Comparison of ENCODE assay signal across 8 cellular contexts in the genomic region with DNA sequence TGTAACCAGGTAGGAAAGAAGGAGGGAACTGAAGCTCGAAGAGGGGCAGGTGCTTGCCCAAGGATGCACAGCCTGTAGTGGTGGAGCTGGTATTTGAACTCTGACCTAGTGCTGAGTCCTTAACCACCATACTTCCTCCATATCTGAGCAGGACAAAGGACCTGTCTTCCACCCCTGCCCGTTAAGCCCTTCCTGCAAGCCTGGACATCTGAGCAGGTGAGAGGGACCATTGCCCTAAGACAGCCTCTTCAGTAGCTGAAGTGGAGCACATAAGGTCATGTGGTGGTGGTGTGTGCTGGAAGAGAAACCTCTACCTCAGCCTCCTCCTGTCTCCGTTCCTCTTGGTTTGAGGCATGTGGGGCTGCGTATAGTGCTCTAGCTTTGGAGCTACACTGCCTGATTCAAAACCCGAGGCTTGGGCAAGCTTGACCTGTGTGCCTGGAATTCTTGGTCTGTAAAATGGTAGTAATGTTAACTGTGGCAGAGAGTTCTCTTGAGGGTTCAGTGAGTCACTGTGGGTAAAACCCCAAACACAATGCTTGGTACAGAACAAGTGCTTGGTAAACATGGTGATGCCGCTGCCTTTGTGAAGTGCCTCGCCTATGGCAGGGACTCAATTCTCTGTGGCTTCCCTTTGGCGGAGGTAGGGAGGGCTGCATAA. TPM values are rescaled to one million over a fixed set of nuclear protein-coding genes. Genes with fewer than 3 reads are reported as not detected.
DNase-seq lines count a peak whose midpoint lies in the region; ATAC-seq, FAIRE-seq and TF ChIP-seq lines count a peak whose summit lies in the region.

No MANE protein-coding gene starts in this region.

- H3K4me1 Mint-ChIP-seq in glutamatergic neuron (ENCODE audit: low read depth, unreplicated experiment) = peaks cover 28% of the 10 kb centered on the region

- TF ChIP-seq EP300 in K562 (IDR thresholded peaks at IDR 0.05; ENCODE audit: low read length) (no peak), SK-N-SH (IDR thresholded peaks at IDR 0.05; ENCODE audit: borderline replicate concordance in 1 of 2, low read depth in 1 of 2, low read length in 1 of 2) (no peak)

- H3K9ac ChIP-seq in K562 (ENCODE audit: insufficient read depth in 1 of 2, low read depth in 2 of 2, low read length in 2 of 2) (peak overlapping the region; percentile 46 to 68; a peak in 2 of 4 replicates), SK-N-SH (no peak overlapping the region)

- H4K20me1 ChIP-seq in K562 (replicated peaks; ENCODE audit: control insufficient read depth, insufficient read depth, low read length) = no peaks in the 10 kb centered on the region
- H4K20me1 ChIP-seq in SK-N-SH (ENCODE audit: insufficient read depth) = peaks cover 31% of the 10 kb centered on the region

- intact Hi-C loops in K562 (cut with micrococcal nuclease) = loop anchor here (2.0 to 5.0 kb wide), 2 partner anchors 207 to 249 kb away; a partner anchor contains a TSS

- H3K36me3 ChIP-seq in K562 (ENCODE audit: control insufficient read depth, insufficient read depth, low read length) (peaks cover 26% of the 10 kb centered on the region; the same call in 2 of the 3 replicates), SK-N-SH (replicated peaks in 1 of 2; ENCODE audit: control insufficient read depth in 1 of 2, insufficient read depth in 2 of 2, low read length in 1 of 2) (peaks cover 19 to 27% of the 10 kb centered on the region in 2 experiments)

- H3K27me3 ChIP-seq in K562 (ENCODE audit: control insufficient read depth in 2 of 2, insufficient read depth in 2 of 2, low read length in 2 of 2) = no peaks in the 10 kb centered on the region
- no peaks in the 10 kb centered on the region for H3K27me3 ChIP-seq in SK-N-SH (ENCODE audit: insufficient read depth)

- H3K79me2 ChIP-seq in K562 (ENCODE audit: control insufficient read depth, insufficient read depth, low read length) (peaks cover 71% of the 10 kb centered on the region), SK-N-SH (ENCODE audit: insufficient read depth) (peaks cover 98% of the 10 kb centered on the region)

- in situ Hi-C loops in K562 (cut with MboI) = no loop called here

- CTCF ChIA-PET in K562 (lab: Yijun Ruan, JAX; ENCODE audit: low intra/inter-chr PET ratio) = interaction anchor here (0.9 kb wide), 1 partner anchor 126 kb away, joined by 3 read pairs; no protein-coding TSS in a partner anchor
- CTCF ChIA-PET in SK-N-SH (lab: Yijun Ruan, JAX) = interaction anchor here (0.6 to 3.7 kb wide), 22 partner anchors 9 to 1941 kb away, joined by 3 to 30 read pairs (median 4); no protein-coding TSS in a partner anchor

- no peak overlapping the region for H3K4me3 Mint-ChIP-seq in glutamatergic neuron (ENCODE audit: unreplicated experiment)

- no peaks in the 10 kb centered on the region for H3K9me2 ChIP-seq in SK-N-SH

- H3K4me2 ChIP-seq in K562 (ENCODE audit: insufficient read depth, low read length) (peak overlapping the region; percentile 86), SK-N-SH (no peak overlapping the region; the same call in 1 of the 2 replicates)

- TF ChIP-seq CTCF in K562 (IDR thresholded peaks at IDR 0.05 in 2 of 3, conservative IDR thresholded peaks at IDR 0.05 in 1 of 3; ENCODE audit: insufficient read depth in 2 of 3, low read depth in 1 of 3, low read length in 3 of 3) (no peak), SK-N-SH (IDR thresholded peaks at IDR 0.05) (no peak), glutamatergic neuron (IDR thresholded peaks at IDR 0.05; ENCODE audit: partially characterized antibody, unreplicated experiment) (no peak)

- H3K27ac Mint-ChIP-seq in glutamatergic neuron (ENCODE audit: unreplicated experiment) = no peak overlapping the region

- H3K9me3 Mint-ChIP-seq in glutamatergic neuron (ENCODE audit: unreplicated experiment) = no peaks in the 10 kb centered on the region

- DNase-seq in activated gamma-delta T cell treated with Interleukin-2 at 50 U/mL for 16 hours = peak; percentile 69
- no peak for DNase-seq in activated gamma-delta T cell (lab: John Stamatoyannopoulos, UW)
- DNase-seq in T-helper 2 cell = peak in 3 of 5 experiments; percentile 25 to 88 (median 69)
- DNase-seq in K562 (ENCODE audit: extremely low read depth in 1 of 4, low spot score in 3 of 4) = peak in 1 of 4 experiments; percentile 46
- peak; percentile 12 to 29 for DNase-seq in stimulated activated CD4-positive, alpha-beta T cell treated with anti-CD3 and anti-CD28 coated beads, Interleukin-15, amount 100 ng/mL, for 1 hour (ENCODE audit: low read depth in 1 of 2, low spot score in 1 of 2)
- no peak for DNase-seq in SK-N-SH
- no peak for DNase-seq in glutamatergic neuron

- peak overlapping the region; percentile 77 for H3K27ac ChIP-seq in K562 (ENCODE audit: extremely low read depth, low read depth, low read length)
- peak overlapping the region in 1 of 2 experiments; percentile 53; a peak in 2 of 4 replicates for H3K27ac ChIP-seq in SK-N-SH (ENCODE audit: low read depth in 2 of 2, low read length in 1 of 2)

- peak; percentile 21 for ATAC-seq in K562
- no peak for ATAC-seq in HG02840 (IDR thresholded peaks at IDR 0.05; ENCODE audit: low FRiP score, unreplicated experiment)

- no peak for FAIRE-seq in K562 (lab: Jason Lieb, UNC)

- H2AFZ ChIP-seq in K562 (ENCODE audit: low read depth, low read length) (no peak overlapping the region), SK-N-SH (ENCODE audit: low read depth) (no peak overlapping the region)

- 47% methylated on average over 8 of the region's 8 CpGs for WGBS in K562 (ENCODE audit: insufficient coverage, low coverage, missing lambda C conversion rate)
- WGBS in SK-N-SH (ENCODE audit: low lambda C conversion rate) = 86% methylated on average over 8 of the region's 8 CpGs

- TF ChIP-seq RAD21 in K562 (CRISPR knock-in tag; conservative IDR thresholded peaks at IDR 0.05 in 1 of 2, IDR thresholded peaks at IDR 0.05 in 1 of 2) (no peak), SK-N-SH (IDR thresholded peaks at IDR 0.05; ENCODE audit: low read length) (no peak)

- TF ChIP-seq POLR2A in K562 (conservative IDR thresholded peaks at IDR 0.05) = no peak

- peaks cover 4% of the 10 kb centered on the region for H3K27me3 Mint-ChIP-seq in glutamatergic neuron (ENCODE audit: unreplicated experiment)

- H3K36me3 Mint-ChIP-seq in glutamatergic neuron (ENCODE audit: unreplicated experiment) = no peaks in the 10 kb centered on the region

- H3K9me3 ChIP-seq in K562 (replicated peaks; ENCODE audit: control insufficient read depth, insufficient read depth, low read depth, low read length) (no peaks in the 10 kb centered on the region), SK-N-SH (no peaks in the 10 kb centered on the region)

- H3K4me3 ChIP-seq in K562 = no peak overlapping the region
- no peak overlapping the region for H3K4me3 ChIP-seq in SK-N-SH (ENCODE audit: low read depth in 2 of 2, low read length in 1 of 2)

- H3K4me1 ChIP-seq in K562 (replicated peaks in 1 of 2; ENCODE audit: control insufficient read depth in 2 of 2, insufficient read depth in 2 of 2, low read length in 2 of 2) (peaks cover 42 to 76% of the 10 kb centered on the region in 2 experiments), SK-N-SH (ENCODE audit: control insufficient read depth in 1 of 2, insufficient read depth in 2 of 2, low read depth in 1 of 2, low read length in 1 of 2) (peaks cover 20 to 45% of the 10 kb centered on the region in 2 experiments)

- no TSS peak for BruUV-seq in K562 (replicated peaks; lab: Mats Ljungman, UMichigan)

- peaks cover 20% of the 10 kb centered on the region for H3F3A ChIP-seq in SK-N-SH (replicated peaks; ENCODE audit: insufficient read depth)

- POLR2A ChIA-PET in K562 (lab: Yijun Ruan, JAX) (interaction anchor here (0.5 to 2.2 kb wide), 12 partner anchors 7 to 1918 kb away, joined by 3 to 14 read pairs (median 3); a partner anchor contains a TSS), SK-N-SH (lab: Yijun Ruan, JAX) (interaction anchor here (1.1 kb wide), 1 partner anchor 126 kb away, joined by 4 read pairs; no protein-coding TSS in a partner anchor)

- no peaks in the 10 kb centered on the region for H3K9me1 ChIP-seq in K562 (ENCODE audit: control insufficient read depth, insufficient read depth, low read length)

TF ChIP-seq in SK-N-SH, 30 proteins besides CTCF, POLR2A, EP300 and RAD21 (continues in another document):
- no peak for TF ChIP-seq POLR2AphosphoS5 (IDR thresholded peaks at IDR 0.05; ENCODE audit: low read depth, low read length)
- TF ChIP-seq EZH2phosphoT487 (IDR thresholded peaks at IDR 0.05; ENCODE audit: borderline replicate concordance, low read depth) = no peak
- TF ChIP-seq CHD2 (IDR thresholded peaks at IDR 0.05; ENCODE audit: low read length, partially characterized antibody) = no peak
- TF ChIP-seq RXRA (IDR thresholded peaks at IDR 0.05; ENCODE audit: borderline replicate concordance, low read depth) = no peak
- no peak for TF ChIP-seq RCOR1 (IDR thresholded peaks at IDR 0.05; ENCODE audit: low read length)
- no peak for TF ChIP-seq SMC3 (IDR thresholded peaks at IDR 0.05; ENCODE audit: low read depth, low read length)
- no peak for TF ChIP-seq JUND (IDR thresholded peaks at IDR 0.05)
- no peak for TF ChIP-seq GATA2 (CRISPR knock-in tag; IDR thresholded peaks at IDR 0.05)
- TF ChIP-seq NFIC (IDR thresholded peaks at IDR 0.05; ENCODE audit: borderline replicate concordance) = no peak

RNA-seq across cellular contexts. Expression of a gene that starts 7.4 kb away (rescaled TPM):
- total RNA-seq in K562 (2011; cell fraction: chromatin; rRNA removed; ENCODE audit: low replicate concordance) = 88.6 and 134 TPM in 2 replicates
- 30.5 and 37.0 TPM in 2 replicates for total RNA-seq in K562 (2011; cell fraction: nucleolus; rRNA removed)
- total RNA-seq in K562 (2011; cell fraction: nucleoplasm; rRNA removed) = 49.3 and 71.1 TPM in 2 replicates
- total RNA-seq in K562 (2014; rRNA removed) = 12.9 and 15.3 TPM in 2 replicates
- 14.0 and 14.4 TPM in 2 replicates for total RNA-seq in K562 (2014; rRNA removed; fragmentation: Illumina TruSeq; extraction: Trizol)
- total RNA-seq in K562 (2015; rRNA removed; fragmentation: Illumina TruSeq; extraction: Trizol) = 13.3 and 13.5 TPM in 2 replicates
- 23.8 and 24.6 TPM in 2 replicates for total RNA-seq in K562 (2021)
- polyA plus RNA-seq in K562 (2011; rRNA removed) = 22.8 and 37.1 TPM in 2 replicates
- 9.9 and 17.6 TPM in 2 replicates for polyA plus RNA-seq in K562 (2011; cell fraction: cytosol; rRNA removed)
- polyA plus RNA-seq in K562 (2011; cell fraction: nucleus; rRNA removed) = 18.9 and 35.9 TPM in 2 replicates
- 15.4 and 20.0 TPM in 2 replicates for polyA plus RNA-seq in K562 (2012)
- 25.2 and 32.9 TPM in 2 replicates for polyA plus RNA-seq in K562 (2014; fragmentation: Illumina TruSeq; extraction: Trizol)
- polyA plus RNA-seq in K562 (2014; fragmentation: Nextera tagmentation; extraction: Ambion mirVana) = 1 to 10 TPM; 4.6 to 5.2 TPM
- 10.2 and 12.1 TPM in 2 replicates for polyA plus RNA-seq in K562 (2014; rRNA removed)
- polyA minus RNA-seq in K562 (2011; rRNA and poly(A)+ RNA removed) = 38.8 and 57.4 TPM in 2 replicates
- 16.7 and 17.4 TPM in 2 replicates for polyA minus RNA-seq in K562 (2011; cell fraction: cytosol; rRNA and poly(A)+ RNA removed)
- 14.3 and 21.5 TPM in 2 replicates for polyA minus RNA-seq in K562 (2011; cell fraction: nucleus; rRNA and poly(A)+ RNA removed)
- 56.3 and 78.9 TPM in 2 replicates for polyA plus RNA-seq in SK-N-SH (2012; rRNA removed)
- 45.8 and 54.1 TPM in 2 replicates for polyA plus RNA-seq in SK-N-SH (2012; cell fraction: cytosol; rRNA removed)
- polyA plus RNA-seq in SK-N-SH (2012; cell fraction: nucleus; rRNA removed) = 43.7 and 69.2 TPM in 2 replicates
- 4.8 TPM for total RNA-seq in glutamatergic neuron (ENCODE audit: unreplicated experiment)

Comparison
In these comparisons a context has a peak if more than half of its experiments do, and no peak if none do; other contexts are left out.
1. DNase-seq: peak in activated gamma-delta T cell treated with Interleukin-2 at 50 U/mL for 16 hours (single experiment), T-helper 2 cell (3 of 5) and stimulated activated CD4-positive, alpha-beta T cell treated with anti-CD3 and anti-CD28 coated beads, Interleukin-15, amount 100 ng/mL, for 1 hour (2 of 2); none in activated gamma-delta T cell (single experiment), SK-N-SH (single experiment) and glutamatergic neuron (single experiment).